21 cellular contexts compared by ENCODE assay signal in the genomic region with DNA sequence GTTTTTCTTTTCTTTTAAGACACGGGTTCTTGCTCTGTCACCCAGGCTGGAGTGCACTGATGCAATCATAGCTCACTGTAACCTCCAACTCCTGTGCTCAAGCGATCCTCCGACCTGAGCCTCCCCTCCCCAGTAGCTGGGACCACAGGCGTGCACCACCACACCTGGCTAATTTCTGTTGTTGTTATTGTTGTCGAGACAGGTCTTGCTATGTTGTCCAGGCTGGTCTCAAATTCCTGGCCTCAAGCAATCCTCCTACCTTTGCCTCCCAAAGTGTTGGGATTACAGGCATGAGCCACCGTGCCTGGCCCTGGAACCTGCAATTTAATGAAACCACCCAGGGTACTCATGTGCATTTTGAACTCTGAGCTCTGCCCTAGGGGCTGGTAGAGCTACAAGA. TPM values are rescaled to one million over a fixed set of nuclear protein-coding genes. Genes with fewer than 3 reads are reported as not detected.
DNase-seq lines count a peak whose midpoint lies in the region; ATAC-seq, FAIRE-seq and TF ChIP-seq lines count a peak whose summit lies in the region.
"Had no signal": no experiment of that assay in that cellular context is flagged by ENCODE, and none has a peak within 500 bp of the region (broad histone marks: within the 10 kb centered on the region; RNA-seq: fewer than 3 reads in every experiment).

No MANE protein-coding gene starts in this region.

- peaks cover 15% of the 10 kb centered on the region for H3K4me1 Mint-ChIP-seq in endothelial cell (ENCODE audit: unreplicated experiment)
- no peaks in the 10 kb centered on the region for H3K4me1 Mint-ChIP-seq in activated T-cell treated with anti-CD3 and anti-CD28 coated beads, Interleukin-2, amount 50 U/mL, for 4 hours (ENCODE audit: low read depth)
- H3K4me1 Mint-ChIP-seq: CD14-positive monocyte; CD4-positive, alpha-beta memory T cell; GM23338 had no signal

- no peak overlapping the region for H4K91ac ChIP-seq in trophoblast cell (ENCODE audit: low read depth, low read length)

- no peaks in the 10 kb centered on the region for H4K20me1 ChIP-seq in HepG2 (ENCODE audit: insufficient read depth, low read length)

- no peak overlapping the region for H4K12ac ChIP-seq in trophoblast cell (ENCODE audit: low read depth, low read length)

- H2BK12ac ChIP-seq in trophoblast cell (ENCODE audit: low read length), result no peak overlapping the region

- no peak for FAIRE-seq in HepG2 (lab: Jason Lieb, UNC)
- FAIRE-seq: H54, HTR-8/SVneo had no signal

- no peaks in the 10 kb centered on the region for H3K79me2 ChIP-seq in HepG2 (ENCODE audit: insufficient read depth, low read length)
- H3K79me2 ChIP-seq in trophoblast cell (ENCODE audit: control insufficient read depth, insufficient read depth, low read length, poor library complexity), result no peaks in the 10 kb centered on the region

- TF ChIP-seq EP300 in HepG2 (IDR thresholded peaks at IDR 0.05; ENCODE audit: low read depth in 2 of 2, low read length in 2 of 2), result no peak
- no peak for TF ChIP-seq EP300 in HepG2 (CRISPR knock-in tag; IDR thresholded peaks at IDR 0.05; ENCODE audit: borderline replicate concordance)

- no peaks in the 10 kb centered on the region for H3K9me3 Mint-ChIP-seq in endothelial cell (ENCODE audit: unreplicated experiment)
- no peaks in the 10 kb centered on the region for H3K9me3 Mint-ChIP-seq in activated T-cell treated with anti-CD3 and anti-CD28 coated beads, Interleukin-2, amount 50 U/mL, for 4 hours
- H3K9me3 Mint-ChIP-seq: CD14-positive monocyte; CD4-positive, alpha-beta memory T cell; GM23338; HFFc6; IgD-negative memory B cell had no signal

- no peak for TF ChIP-seq RAD21 in HepG2 (CRISPR knock-in tag; IDR thresholded peaks at IDR 0.05)

- no peak for TF ChIP-seq POLR2A in HepG2 (IDR thresholded peaks at IDR 0.05; ENCODE audit: insufficient read depth in 1 of 2, low read depth in 2 of 2, low read length in 2 of 2)
- no peak for TF ChIP-seq POLR2A in right lobe of liver (IDR thresholded peaks at IDR 0.05)

- no peak overlapping the region for H3K9ac ChIP-seq in HepG2 (ENCODE audit: insufficient read depth, low read depth, low read length)
- no peak overlapping the region for H3K9ac ChIP-seq in trophoblast cell (ENCODE audit: low read length)
- H3K9ac ChIP-seq: BLaER1 had no signal

- DNase-seq in HepG2 (ENCODE audit: low spot score) (no peak), right lobe of liver (no peak), endothelial cell (ENCODE audit: low spot score) (no peak), trophoblast cell (peak; percentile 64 to 90), dedifferentiated amniotic fluid mesenchymal stem cell (ENCODE audit: extremely low spot score) (no peak)
- DNase-seq in activated CD4-positive, alpha-beta T cell treated with anti-CD3 and anti-CD28 coated beads for 1 hour, result no peak
- no peak for DNase-seq in activated T-cell treated with anti-CD3 and anti-CD28 coated beads, Interleukin-2, amount 50 U/mL, for 4 hours
- DNase-seq: CD4-positive, alpha-beta memory T cell; DMS79 treated with DMSO at 0.1 percent for 48 hours; GF-D8; HCEC 1CT; HFFc6 had no signal

- H2AFZ ChIP-seq in HepG2 (ENCODE audit: low read length) (no peak overlapping the region), trophoblast cell (ENCODE audit: insufficient read depth, low read length, poor library complexity) (no peak overlapping the region)
- H2AFZ ChIP-seq: GM23338 had no signal

- CTCF ChIA-PET in HepG2 (lab: Yijun Ruan, JAX; ENCODE audit: low intra/inter-chr PET ratio, low total read pairs), result no interaction called here

- no peaks in the 10 kb centered on the region for H3K79me1 ChIP-seq in trophoblast cell (ENCODE audit: low read length)

- ATAC-seq in HepG2, result no peak
- ATAC-seq in right lobe of liver, result no peak
- ATAC-seq in activated T-cell treated with anti-CD3 and anti-CD28 coated beads, Interleukin-2, amount 50 U/mL, for 4 hours, result no peak
- ATAC-seq: GM23338 had no signal

- H4K8ac ChIP-seq in trophoblast cell (ENCODE audit: low read depth, low read length), result no peak overlapping the region

- no TSS peak for BruUV-seq in HepG2 (replicated peaks; lab: Mats Ljungman, UMichigan)

- POLR2A ChIA-PET in HepG2 (lab: Yijun Ruan, JAX), result interaction anchor here (2.1 kb wide), 1 partner anchor 24 kb away, joined by 6 read pairs; a partner anchor contains a TSS

- H3K27me3 ChIP-seq in HepG2 (ENCODE audit: control insufficient read depth in 1 of 2, insufficient read depth in 2 of 2, low read length in 2 of 2) (no peaks in the 10 kb centered on the region), right lobe of liver (no peaks in the 10 kb centered on the region), trophoblast cell (ENCODE audit: insufficient read depth, low read length) (no peaks in the 10 kb centered on the region)
- H3K27me3 ChIP-seq: BLaER1 had no signal

- H3K27ac Mint-ChIP-seq in endothelial cell (ENCODE audit: unreplicated experiment), result no peak overlapping the region
- H3K27ac Mint-ChIP-seq: CD4-positive, alpha-beta memory T cell; GM23338; HFFc6 had no signal

- H3K27ac ChIP-seq in HepG2 (ENCODE audit: extremely low read length, insufficient read depth, low read length) (no peak overlapping the region), right lobe of liver (no peak overlapping the region), trophoblast cell (ENCODE audit: low read depth, low read length) (no peak overlapping the region)
- H3K27ac ChIP-seq: 22Rv1, BLaER1 had no signal

- peaks cover 62% of the 10 kb centered on the region for H3K36me3 Mint-ChIP-seq in endothelial cell (ENCODE audit: low read depth, unreplicated experiment)
- no peaks in the 10 kb centered on the region for H3K36me3 Mint-ChIP-seq in activated T-cell treated with anti-CD3 and anti-CD28 coated beads, Interleukin-2, amount 50 U/mL, for 4 hours (ENCODE audit: insufficient read depth)
- H3K36me3 Mint-ChIP-seq: CD4-positive, alpha-beta memory T cell had no signal

- H3K14ac ChIP-seq in trophoblast cell (ENCODE audit: low read length), result no peak overlapping the region

- TF ChIP-seq CTCF in HepG2 (CRISPR knock-in tag; IDR thresholded peaks at IDR 0.05) (no peak), right lobe of liver (IDR thresholded peaks at IDR 0.05) (no peak), endothelial cell (IDR thresholded peaks at IDR 0.05; ENCODE audit: unreplicated experiment) (no peak)

- H3K4me2 ChIP-seq in HepG2 (ENCODE audit: low read depth, low read length) (no peak overlapping the region), trophoblast cell (ENCODE audit: low read length) (no peak overlapping the region)
- H3K4me2 ChIP-seq: BLaER1, GM23338 had no signal

- no peak overlapping the region for H2AK5ac ChIP-seq in trophoblast cell (ENCODE audit: low read length)

- no peaks in the 10 kb centered on the region for H3K9me3 ChIP-seq in HepG2 (ENCODE audit: low read length)
- no peaks in the 10 kb centered on the region for H3K9me3 ChIP-seq in right lobe of liver
- H3K9me3 ChIP-seq in trophoblast cell (ENCODE audit: insufficient read depth, low read depth, low read length), result peaks cover 12% of the 10 kb centered on the region
- H3K9me3 ChIP-seq: BLaER1 had no signal

- H3K4me3 Mint-ChIP-seq in endothelial cell (ENCODE audit: unreplicated experiment), result peak overlapping the region; percentile 37
- no peak overlapping the region for H3K4me3 Mint-ChIP-seq in activated T-cell treated with anti-CD3 and anti-CD28 coated beads, Interleukin-2, amount 50 U/mL, for 4 hours
- H3K4me3 Mint-ChIP-seq: CD14-positive monocyte; CD4-positive, alpha-beta memory T cell; GM23338; HFFc6 had no signal

- H3K4ac ChIP-seq in trophoblast cell (ENCODE audit: low read depth, low read length), result no peak overlapping the region

- H3K18ac ChIP-seq in trophoblast cell (ENCODE audit: low read length), result no peak overlapping the region

- H3K4me3 ChIP-seq in HepG2 (replicated peaks in 1 of 3; ENCODE audit: insufficient read depth in 1 of 3, low read depth in 2 of 3, low read length in 3 of 3), result no peak overlapping the region
- H3K4me3 ChIP-seq in right lobe of liver, result no peak overlapping the region
- H3K4me3 ChIP-seq in trophoblast cell (ENCODE audit: low read depth, low read length), result no peak overlapping the region
- H3K4me3 ChIP-seq: BLaER1, GM23338 had no signal

- intact Hi-C loops in HepG2 (cut with micrococcal nuclease; ENCODE audit: unreplicated experiment) (no loop called here), right lobe of liver (cut with DNase I) (no loop called here)

- in situ Hi-C loops in HepG2 (cut with HindIII; ENCODE audit: extremely low pct_ligation_motif_present, low pct_unique_long_range_greater_than_20kb), result no loop called here

- H3K4me1 ChIP-seq in HepG2 (ENCODE audit: insufficient read depth, low read length) (no peaks in the 10 kb centered on the region), right lobe of liver (no peaks in the 10 kb centered on the region), trophoblast cell (ENCODE audit: control insufficient read depth in 1 of 2, insufficient read depth in 2 of 2, low read length in 2 of 2) (peaks cover 2 to 8% of the 10 kb centered on the region in 2 experiments)

- H3K36me3 ChIP-seq in HepG2 (replicated peaks in 1 of 2; ENCODE audit: control insufficient read depth in 1 of 2, insufficient read depth in 2 of 2, low read length in 2 of 2) (peaks cover 44 to 66% of the 10 kb centered on the region in 2 experiments; a peak in 4 of 5 replicates), right lobe of liver (peaks cover 0 to 97% (median 53%) of the 10 kb centered on the region in 4 donors), trophoblast cell (ENCODE audit: control insufficient read depth in 1 of 2, insufficient read depth in 2 of 2, low read length in 2 of 2) (peaks cover 80 to 83% of the 10 kb centered on the region in 2 experiments)

- no peak overlapping the region for H3K23ac ChIP-seq in trophoblast cell (ENCODE audit: low read length)

- 79% methylated on average over 6 of the region's 6 CpGs for WGBS in HepG2 (ENCODE audit: low lambda C conversion rate)
- 75% methylated on average over 6 of the region's 6 CpGs for WGBS in right lobe of liver (ENCODE audit: insufficient coverage, low coverage, low lambda C conversion rate, missing lambda C conversion rate)
- WGBS in trophoblast cell (ENCODE audit: extremely low coverage, insufficient coverage, insufficient read length), result no CpG with 5 or more reads among the region's 6 CpGs

- no peak overlapping the region for H2BK120ac ChIP-seq in trophoblast cell (ENCODE audit: insufficient read depth, low read length, poor library complexity)

- H3K27me3 Mint-ChIP-seq in endothelial cell (ENCODE audit: unreplicated experiment), result peaks cover 10% of the 10 kb centered on the region
- H3K27me3 Mint-ChIP-seq in activated T-cell treated with anti-CD3 and anti-CD28 coated beads, Interleukin-2, amount 50 U/mL, for 4 hours (ENCODE audit: low read depth), result no peaks in the 10 kb centered on the region
- H3K27me3 Mint-ChIP-seq: IgD-negative memory B cell had no signal

- H2BK5ac ChIP-seq in trophoblast cell (ENCODE audit: low read depth, low read length, poor library complexity), result no peak overlapping the region

RNA-seq across cellular contexts. Expression of a gene that starts 24.1 kb away (rescaled TPM):
- total RNA-seq in HepG2 (2016; rRNA removed; fragmentation: Illumina TruSeq; extraction: Trizol), result 20.6 and 20.9 TPM in 2 replicates
- 6.9 and 7.8 TPM in 2 replicates for total RNA-seq in HepG2 (2016; cell fraction: cytosol; rRNA removed; fragmentation: Illumina TruSeq; extraction: Trizol; ENCODE audit: low read depth)
- total RNA-seq in HepG2 (2016; cell fraction: insoluble cytoplasmic fraction; rRNA removed; fragmentation: Illumina TruSeq; extraction: Trizol), result 16.7 and 22.4 TPM in 2 replicates
- 11.7 and 12.0 TPM in 2 replicates for total RNA-seq in HepG2 (2016; cell fraction: membrane; rRNA removed; fragmentation: Illumina TruSeq; extraction: Trizol)
- total RNA-seq in HepG2 (2016; cell fraction: nucleus; rRNA removed; fragmentation: Illumina TruSeq; extraction: Trizol), result 15.0 and 20.7 TPM in 2 replicates
- 12.1 and 21.4 TPM in 2 replicates for polyA plus RNA-seq in HepG2 (2011; rRNA removed)
- polyA plus RNA-seq in HepG2 (2011; cell fraction: cytosol; rRNA removed), result 8.9 and 10.9 TPM in 2 replicates
- 23.8 and 30.1 TPM in 2 replicates for polyA plus RNA-seq in HepG2 (2011; cell fraction: nucleus; rRNA removed)
- polyA plus RNA-seq in HepG2 (2012), result 36.1 and 37.0 TPM in 2 replicates
- polyA plus RNA-seq in HepG2 (2016; cell fraction: cytosol; fragmentation: Illumina TruSeq; extraction: Trizol; ENCODE audit: low read depth), result 3.5 and 4.6 TPM in 2 replicates
- polyA plus RNA-seq in HepG2 (2016; cell fraction: insoluble cytoplasmic fraction; fragmentation: Illumina TruSeq; extraction: Trizol; ENCODE audit: low read depth), result 22.1 and 35.3 TPM in 2 replicates
- polyA plus RNA-seq in HepG2 (2016; cell fraction: membrane; fragmentation: Illumina TruSeq; extraction: Trizol; ENCODE audit: low read depth), result 9.5 and 10.0 TPM in 2 replicates
- polyA plus RNA-seq in HepG2 (2016; cell fraction: nucleus; fragmentation: Illumina TruSeq; extraction: Trizol; ENCODE audit: insufficient read depth, low read depth), result 24.1 and 25.5 TPM in 2 replicates
- 43.6 and 59.1 TPM in 2 replicates for polyA minus RNA-seq in HepG2 (2011; rRNA and poly(A)+ RNA removed; ENCODE audit: low replicate concordance)
- 25.9 and 32.6 TPM in 2 replicates for polyA minus RNA-seq in HepG2 (2011; cell fraction: cytosol; rRNA and poly(A)+ RNA removed)
- 13.5 and 13.8 TPM in 2 replicates for polyA minus RNA-seq in HepG2 (2011; cell fraction: nucleus; rRNA and poly(A)+ RNA removed)
- 10 to 100 TPM; 54.3 to 74.8 (median 65.7) TPM for total RNA-seq in right lobe of liver
- 330 TPM for total RNA-seq in endothelial cell (ENCODE audit: unreplicated experiment)
- 367 and 395 TPM in 2 replicates for polyA plus RNA-seq in trophoblast cell (2013)
- total RNA-seq in activated T-cell treated with anti-CD3 and anti-CD28 coated beads, Interleukin-2, amount 50 U/mL, for 4 hours, result under 1 TPM; 0.86 to 0.98 (median 0.92) TPM

RNA-seq across cellular contexts. Expression of a gene that starts 27.9 kb away (rescaled TPM):
- total RNA-seq in HepG2 (2016; rRNA removed; fragmentation: Illumina TruSeq; extraction: Trizol) (0.07 and 0.08 TPM in 2 replicates), right lobe of liver (under 1 TPM in 3 of 6 experiments, not detected in 3; 0.07 to 0.10 (median 0.07) TPM), endothelial cell (ENCODE audit: unreplicated experiment) (18.1 TPM)
- not detected in 2 replicates for total RNA-seq in HepG2 (2016; cell fraction: cytosol; rRNA removed; fragmentation: Illumina TruSeq; extraction: Trizol; ENCODE audit: low read depth)
- 0.07 and 0.11 TPM in 2 replicates for total RNA-seq in HepG2 (2016; cell fraction: insoluble cytoplasmic fraction; rRNA removed; fragmentation: Illumina TruSeq; extraction: Trizol)
- total RNA-seq in HepG2 (2016; cell fraction: membrane; rRNA removed; fragmentation: Illumina TruSeq; extraction: Trizol), result 0.03 TPM in 1 of 2 replicates, not detected in the other
- total RNA-seq in HepG2 (2016; cell fraction: nucleus; rRNA removed; fragmentation: Illumina TruSeq; extraction: Trizol), result 0.12 TPM in 1 of 2 replicates, not detected in the other
- polyA plus RNA-seq in HepG2 (2011; rRNA removed), result 0.07 and 0.30 TPM in 2 replicates
- polyA plus RNA-seq in HepG2 (2011; cell fraction: cytosol; rRNA removed), result 0.07 and 0.08 TPM in 2 replicates
- 1.1 TPM in 2 replicates for polyA plus RNA-seq in HepG2 (2011; cell fraction: nucleus; rRNA removed)
- 0.13 and 0.19 TPM in 2 replicates for polyA plus RNA-seq in HepG2 (2012)
- not detected in 2 replicates for polyA plus RNA-seq in HepG2 (2016; cell fraction: cytosol; fragmentation: Illumina TruSeq; extraction: Trizol; ENCODE audit: low read depth)
- polyA plus RNA-seq in HepG2 (2016; cell fraction: insoluble cytoplasmic fraction; fragmentation: Illumina TruSeq; extraction: Trizol; ENCODE audit: low read depth), result 0.11 TPM in 1 of 2 replicates, not detected in the other
- not detected in 2 replicates for polyA plus RNA-seq in HepG2 (2016; cell fraction: membrane; fragmentation: Illumina TruSeq; extraction: Trizol; ENCODE audit: low read depth)
- polyA plus RNA-seq in HepG2 (2016; cell fraction: nucleus; fragmentation: Illumina TruSeq; extraction: Trizol; ENCODE audit: insufficient read depth, low read depth), result 0.11 and 0.15 TPM in 2 replicates
- polyA minus RNA-seq in HepG2 (2011; rRNA and poly(A)+ RNA removed; ENCODE audit: low replicate concordance), result 0.07 TPM in 1 of 2 replicates, not detected in the other
- polyA minus RNA-seq in HepG2 (2011; cell fraction: cytosol; rRNA and poly(A)+ RNA removed), result not detected in 2 replicates
- 0.12 and 0.26 TPM in 2 replicates for polyA minus RNA-seq in HepG2 (2011; cell fraction: nucleus; rRNA and poly(A)+ RNA removed)
- 14.5 and 20.7 TPM in 2 replicates for polyA plus RNA-seq in trophoblast cell (2013)
- under 1 TPM in 1 of 3 donors, not detected in 2; 0.18 TPM for total RNA-seq in activated T-cell treated with anti-CD3 and anti-CD28 coated beads, Interleukin-2, amount 50 U/mL, for 4 hours
- polyA plus RNA-seq: CD14-positive monocyte; CD4-positive, alpha-beta memory T cell; IgD-negative memory B cell had no signal

RNA-seq across cellular contexts. Expression of a gene that starts 49.4 kb away (rescaled TPM):
- total RNA-seq in HepG2 (2016; rRNA removed; fragmentation: Illumina TruSeq; extraction: Trizol), result 13.5 and 37.1 TPM in 2 replicates
- 12.6 and 14.5 TPM in 2 replicates for total RNA-seq in HepG2 (2016; cell fraction: cytosol; rRNA removed; fragmentation: Illumina TruSeq; extraction: Trizol; ENCODE audit: low read depth)
- total RNA-seq in HepG2 (2016; cell fraction: insoluble cytoplasmic fraction; rRNA removed; fragmentation: Illumina TruSeq; extraction: Trizol), result 12.2 and 37.7 TPM in 2 replicates
- total RNA-seq in HepG2 (2016; cell fraction: membrane; rRNA removed; fragmentation: Illumina TruSeq; extraction: Trizol), result 17.3 and 17.5 TPM in 2 replicates
- total RNA-seq in HepG2 (2016; cell fraction: nucleus; rRNA removed; fragmentation: Illumina TruSeq; extraction: Trizol), result 28.1 and 32.5 TPM in 2 replicates
- polyA plus RNA-seq in HepG2 (2011; rRNA removed), result 50.6 and 54.9 TPM in 2 replicates
- 37.2 and 55.7 TPM in 2 replicates for polyA plus RNA-seq in HepG2 (2011; cell fraction: cytosol; rRNA removed)
- 33.0 and 36.4 TPM in 2 replicates for polyA plus RNA-seq in HepG2 (2011; cell fraction: nucleus; rRNA removed)
- 22.4 and 34.3 TPM in 2 replicates for polyA plus RNA-seq in HepG2 (2012)
- polyA plus RNA-seq in HepG2 (2016; cell fraction: cytosol; fragmentation: Illumina TruSeq; extraction: Trizol; ENCODE audit: low read depth), result 4.6 and 5.5 TPM in 2 replicates
- 14.8 and 17.0 TPM in 2 replicates for polyA plus RNA-seq in HepG2 (2016; cell fraction: insoluble cytoplasmic fraction; fragmentation: Illumina TruSeq; extraction: Trizol; ENCODE audit: low read depth)
- 9.6 and 11.3 TPM in 2 replicates for polyA plus RNA-seq in HepG2 (2016; cell fraction: membrane; fragmentation: Illumina TruSeq; extraction: Trizol; ENCODE audit: low read depth)
- 63.5 and 69.5 TPM in 2 replicates for polyA plus RNA-seq in HepG2 (2016; cell fraction: nucleus; fragmentation: Illumina TruSeq; extraction: Trizol; ENCODE audit: insufficient read depth, low read depth)
- polyA minus RNA-seq in HepG2 (2011; rRNA and poly(A)+ RNA removed; ENCODE audit: low replicate concordance), result 44.3 and 65.0 TPM in 2 replicates
- 22.5 and 26.8 TPM in 2 replicates for polyA minus RNA-seq in HepG2 (2011; cell fraction: cytosol; rRNA and poly(A)+ RNA removed)
- 21.6 and 23.9 TPM in 2 replicates for polyA minus RNA-seq in HepG2 (2011; cell fraction: nucleus; rRNA and poly(A)+ RNA removed)
- 1 to 10 TPM; 1.8 to 3.8 (median 2.8) TPM for total RNA-seq in right lobe of liver
- total RNA-seq in endothelial cell (ENCODE audit: unreplicated experiment), result 22.6 TPM
- 27.5 and 27.8 TPM in 2 replicates for polyA plus RNA-seq in trophoblast cell (2013)
- 1 to 10 TPM; 2.0 to 3.6 (median 2.5) TPM for total RNA-seq in activated T-cell treated with anti-CD3 and anti-CD28 coated beads, Interleukin-2, amount 50 U/mL, for 4 hours

RNA-seq across cellular contexts. Expression of a gene that starts 50.3 kb away (rescaled TPM):
- 0.42 TPM in 1 of 2 replicates, not detected in the other for total RNA-seq in HepG2 (2016; rRNA removed; fragmentation: Illumina TruSeq; extraction: Trizol)
- total RNA-seq in HepG2 (2016; cell fraction: cytosol; rRNA removed; fragmentation: Illumina TruSeq; extraction: Trizol; ENCODE audit: low read depth), result not detected in 2 replicates
- total RNA-seq in HepG2 (2016; cell fraction: insoluble cytoplasmic fraction; rRNA removed; fragmentation: Illumina TruSeq; extraction: Trizol), result 0.52 TPM in 1 of 2 replicates, not detected in the other
- total RNA-seq in HepG2 (2016; cell fraction: membrane; rRNA removed; fragmentation: Illumina TruSeq; extraction: Trizol), result not detected in 2 replicates
- 1.4 TPM in 1 of 2 replicates, not detected in the other for total RNA-seq in HepG2 (2016; cell fraction: nucleus; rRNA removed; fragmentation: Illumina TruSeq; extraction: Trizol)
- polyA plus RNA-seq in HepG2 (2011; rRNA removed), result 0.32 and 0.65 TPM in 2 replicates
- 0.32 and 0.93 TPM in 2 replicates for polyA plus RNA-seq in HepG2 (2011; cell fraction: cytosol; rRNA removed)
- polyA plus RNA-seq in HepG2 (2011; cell fraction: nucleus; rRNA removed), result not detected in 2 replicates
- polyA plus RNA-seq in HepG2 (2012), result 0.56 and 4.9 TPM in 2 replicates
- polyA plus RNA-seq in HepG2 (2016; cell fraction: cytosol; fragmentation: Illumina TruSeq; extraction: Trizol; ENCODE audit: low read depth), result not detected in 2 replicates
- polyA plus RNA-seq in HepG2 (2016; cell fraction: insoluble cytoplasmic fraction; fragmentation: Illumina TruSeq; extraction: Trizol; ENCODE audit: low read depth), result 1.1 TPM in 1 of 2 replicates, not detected in the other
- not detected in 2 replicates for polyA plus RNA-seq in HepG2 (2016; cell fraction: membrane; fragmentation: Illumina TruSeq; extraction: Trizol; ENCODE audit: low read depth)
- polyA plus RNA-seq in HepG2 (2016; cell fraction: nucleus; fragmentation: Illumina TruSeq; extraction: Trizol; ENCODE audit: insufficient read depth, low read depth), result 1.4 TPM in 1 of 2 replicates, not detected in the other
- 0.58 TPM in 1 of 2 replicates, not detected in the other for polyA minus RNA-seq in HepG2 (2011; rRNA and poly(A)+ RNA removed; ENCODE audit: low replicate concordance)
- polyA minus RNA-seq in HepG2 (2011; cell fraction: cytosol; rRNA and poly(A)+ RNA removed), result not detected in 2 replicates
- polyA minus RNA-seq in HepG2 (2011; cell fraction: nucleus; rRNA and poly(A)+ RNA removed), result not detected in 2 replicates
- not detected for total RNA-seq in right lobe of liver
- total RNA-seq in endothelial cell (ENCODE audit: unreplicated experiment), result not detected
- 25.4 and 27.3 TPM in 2 replicates for polyA plus RNA-seq in trophoblast cell (2013)
- not detected for total RNA-seq in activated T-cell treated with anti-CD3 and anti-CD28 coated beads, Interleukin-2, amount 50 U/mL, for 4 hours
- total RNA-seq: A673; CD4-positive, alpha-beta memory T cell; GM23338; HFFc6 had no signal
- polyA plus RNA-seq: AG04450; CD14-positive monocyte; CD4-positive, alpha-beta memory T cell; GM23338; IgD-negative memory B cell had no signal

RNA-seq across cellular contexts. Expression of a gene that starts 50.4 kb away (rescaled TPM):
- 46.5 and 149 TPM in 2 replicates for total RNA-seq in HepG2 (2016; rRNA removed; fragmentation: Illumina TruSeq; extraction: Trizol)
- total RNA-seq in HepG2 (2016; cell fraction: cytosol; rRNA removed; fragmentation: Illumina TruSeq; extraction: Trizol; ENCODE audit: low read depth), result 31.7 and 32.8 TPM in 2 replicates
- 37.6 and 157 TPM in 2 replicates for total RNA-seq in HepG2 (2016; cell fraction: insoluble cytoplasmic fraction; rRNA removed; fragmentation: Illumina TruSeq; extraction: Trizol)
- 42.3 and 48.1 TPM in 2 replicates for total RNA-seq in HepG2 (2016; cell fraction: membrane; rRNA removed; fragmentation: Illumina TruSeq; extraction: Trizol)
- total RNA-seq in HepG2 (2016; cell fraction: nucleus; rRNA removed; fragmentation: Illumina TruSeq; extraction: Trizol), result 148 and 181 TPM in 2 replicates
- polyA plus RNA-seq in HepG2 (2011; rRNA removed), result 543 and 573 TPM in 2 replicates
- 288 and 579 TPM in 2 replicates for polyA plus RNA-seq in HepG2 (2011; cell fraction: cytosol; rRNA removed)
- 3,059 and 4,867 TPM in 2 replicates for polyA plus RNA-seq in HepG2 (2011; cell fraction: nucleus; rRNA removed)
- polyA plus RNA-seq in HepG2 (2012), result 224 and 292 TPM in 2 replicates
- 18.4 and 19.7 TPM in 2 replicates for polyA plus RNA-seq in HepG2 (2016; cell fraction: cytosol; fragmentation: Illumina TruSeq; extraction: Trizol; ENCODE audit: low read depth)
- 46.0 and 56.5 TPM in 2 replicates for polyA plus RNA-seq in HepG2 (2016; cell fraction: insoluble cytoplasmic fraction; fragmentation: Illumina TruSeq; extraction: Trizol; ENCODE audit: low read depth)
- polyA plus RNA-seq in HepG2 (2016; cell fraction: membrane; fragmentation: Illumina TruSeq; extraction: Trizol; ENCODE audit: low read depth), result 32.1 and 36.5 TPM in 2 replicates
- 597 and 623 TPM in 2 replicates for polyA plus RNA-seq in HepG2 (2016; cell fraction: nucleus; fragmentation: Illumina TruSeq; extraction: Trizol; ENCODE audit: insufficient read depth, low read depth)
- polyA minus RNA-seq in HepG2 (2011; rRNA and poly(A)+ RNA removed; ENCODE audit: low replicate concordance), result 133 and 613 TPM in 2 replicates
- 159 and 170 TPM in 2 replicates for polyA minus RNA-seq in HepG2 (2011; cell fraction: cytosol; rRNA and poly(A)+ RNA removed)
- polyA minus RNA-seq in HepG2 (2011; cell fraction: nucleus; rRNA and poly(A)+ RNA removed), result 231 and 275 TPM in 2 replicates
- 1 to 10 TPM; 2.4 to 5.1 (median 4.0) TPM for total RNA-seq in right lobe of liver
- total RNA-seq in endothelial cell (ENCODE audit: unreplicated experiment), result 167 TPM
- polyA plus RNA-seq in trophoblast cell (2013), result 181 and 187 TPM in 2 replicates
- total RNA-seq in activated T-cell treated with anti-CD3 and anti-CD28 coated beads, Interleukin-2, amount 50 U/mL, for 4 hours, result 1 to 10 TPM in 1 of 3 donors, under 1 TPM in 2; 0.68 to 1.2 (median 0.76) TPM
- total RNA-seq: CD4-positive, alpha-beta memory T cell had no signal
- polyA plus RNA-seq: CD14-positive monocyte; CD4-positive, alpha-beta memory T cell; IgD-negative memory B cell had no signal

Comparison
In these comparisons a context has a peak if more than half of its experiments do, and no peak if none do; other contexts are left out.
1. DNase-seq: peak in trophoblast cell (2 of 2); none in HepG2 (single experiment), right lobe of liver (0 of 3), endothelial cell (single experiment), dedifferentiated amniotic fluid mesenchymal stem cell (single experiment), activated CD4-positive, alpha-beta T cell treated with anti-CD3 and anti-CD28 coated beads for 1 hour (single experiment) and activated T-cell treated with anti-CD3 and anti-CD28 coated beads, Interleukin-2, amount 50 U/mL, for 4 hours (single experiment).
2. RNA of a gene that starts 27.9 kb away (total RNA-seq): 18.1 TPM in endothelial cell (single experiment); 0.03 to 0.12 TPM in HepG2, 0.07 to 0.10 TPM in right lobe of liver and 0.18 TPM in activated T-cell treated with anti-CD3 and anti-CD28 coated beads, Interleukin-2, amount 50 U/mL, for 4 hours; every median in the first group is over 10 times any median in the second.